Comparison of ENCODE assay signal across 8 cellular contexts in genomic region chr5:58460727-58461286, GRCh38. TPM values are rescaled to one million over a fixed set of nuclear protein-coding genes. Genes with fewer than 3 reads are reported as not detected.
DNase-seq lines count a peak whose midpoint lies in the region; TF ChIP-seq lines count a peak whose summit lies in the region.

No MANE protein-coding gene starts in this region.

- TF ChIP-seq EP300 in suprapubic skin (IDR thresholded peaks at IDR 0.05), result no peak

- peak; percentile 66 to 77 for TF ChIP-seq CTCF in suprapubic skin (IDR thresholded peaks at IDR 0.05)

- H3K27me3 ChIP-seq in H7 (ENCODE audit: control insufficient read depth, insufficient read depth, low read length) (no peaks in the 10 kb centered on the region), suprapubic skin (no peaks in the 10 kb centered on the region)

- WGBS in suprapubic skin, result 13% methylated on average over 22 of the region's 30 CpGs

- H3K27ac ChIP-seq in SK-N-MC (no peak overlapping the region), suprapubic skin (peak overlapping the region; percentile 92)

- peak; percentile 81 for DNase-seq in G401 (ENCODE audit: low spot score)
- DNase-seq in H7, result peak; percentile 83
- DNase-seq in LoVo (ENCODE audit: low spot score), result peak; percentile 92
- peak; percentile 16 for DNase-seq in SK-N-MC (ENCODE audit: low read depth, low spot score)
- DNase-seq in activated naive CD4-positive, alpha-beta T cell treated with anti-CD3 and anti-CD28 coated beads, Interleukin-2, amount 50 U/mL, for 16 hours, result peak; percentile 90
- DNase-seq in globus pallidus (ENCODE audit: low spot score), result peak; percentile 89
- DNase-seq in nucleus accumbens (lab: John Stamatoyannopoulos, UW), result peak; percentile 7 to 93 (median 82)
- DNase-seq in suprapubic skin (ENCODE audit: low spot score in 2 of 2), result peak; percentile 94

- peak overlapping the region; percentile 80 for H3K4me3 ChIP-seq in H7 (ENCODE audit: insufficient read depth, low read depth, low read length)
- peak overlapping the region; percentile 82 for H3K4me3 ChIP-seq in SK-N-MC
- H3K4me3 ChIP-seq in suprapubic skin, result peak overlapping the region; percentile 75

- in situ Hi-C loops in G401 (cut with HindIII; ENCODE audit: low sequenced_read_pairs), result no loop called here

- H3K9ac ChIP-seq in SK-N-MC (ENCODE audit: insufficient read length), result peak overlapping the region; percentile 67

- H3K36me3 ChIP-seq in H7 (replicated peaks; ENCODE audit: control insufficient read depth, insufficient read depth, low read length) (peaks cover 12% of the 10 kb centered on the region), SK-N-MC (ENCODE audit: insufficient read depth, low read length) (no peaks in the 10 kb centered on the region), suprapubic skin (peaks cover 4% of the 10 kb centered on the region)

- H3K4me1 ChIP-seq in suprapubic skin, result peaks cover 34% of the 10 kb centered on the region

- TF ChIP-seq POLR2A in suprapubic skin (IDR thresholded peaks at IDR 0.05), result no peak

- H3K9me3 ChIP-seq in SK-N-MC (ENCODE audit: low read depth, low read length) (no peaks in the 10 kb centered on the region), suprapubic skin (no peaks in the 10 kb centered on the region)

RNA-seq across cellular contexts. Expression of gene PLK2, which starts 0.9 kb away (rescaled TPM):
- total RNA-seq in G401 (2014; rRNA removed; shearing (Covaris generic)), result 0.51 and 2.4 TPM in 2 replicates
- total RNA-seq in H7 (2014; rRNA removed; shearing (Covaris generic)), result 7.1 and 7.7 TPM in 2 replicates
- total RNA-seq in suprapubic skin, result 100 to 1,000 TPM; 156 to 567 (median 328) TPM

RNA-seq across cellular contexts. Expression of gene GAPT, which starts 30.4 kb away (rescaled TPM):
- total RNA-seq in G401 (2014; rRNA removed; shearing (Covaris generic)), result not detected in 2 replicates
- not detected in 2 replicates for total RNA-seq in H7 (2014; rRNA removed; shearing (Covaris generic))
- 1 to 10 TPM in 1 of 4 donors, under 1 TPM in 1, not detected in 2; 0.42 to 1.4 TPM for total RNA-seq in suprapubic skin

Comparison
In these comparisons a context has a peak if more than half of its experiments do, and no peak if none do; other contexts are left out.
1. DNase-seq: peak in every context shown above with its lines; median percentile 94 in suprapubic skin; 92 in LoVo; 90 in activated naive CD4-positive, alpha-beta T cell treated with anti-CD3 and anti-CD28 coated beads, Interleukin-2, amount 50 U/mL, for 16 hours; 89 in globus pallidus; 83 in H7; 82 in nucleus accumbens; 81 in G401; 16 in SK-N-MC.
2. RNA of gene PLK2, which starts 0.9 kb away (total RNA-seq): 156 to 567 TPM in suprapubic skin; 7.1 to 7.7 TPM in H7 and 0.51 to 2.4 TPM in G401; every median in the first group is over 10 times any median in the second.
3. Peak in every context shown above with its lines, with median percentiles within 50 percentile points of each other: H3K4me3 ChIP-seq.